In genomic region chr7:128863433-128863989, GRCh38 we compare ENCODE assay signal across 8 cellular contexts. TPM values are rescaled to one million over a fixed set of nuclear protein-coding genes. Genes with fewer than 3 reads are reported as not detected.
DNase-seq lines count a peak whose midpoint lies in the region; ATAC-seq lines count a peak whose summit lies in the region.

No MANE protein-coding gene starts in this region.

- no peaks in the 10 kb centered on the region for H3K27me3 ChIP-seq in SJCRH30

- ATAC-seq in GM21367 (IDR thresholded peaks at IDR 0.05; ENCODE audit: unreplicated experiment) (peak; percentile 13), GM19035 (IDR thresholded peaks at IDR 0.05; ENCODE audit: unreplicated experiment) (no peak)

- H3K27ac ChIP-seq in SJCRH30: peak overlapping the region; percentile 6; the same call in 1 of the 2 replicates

- peaks cover 9% of the 10 kb centered on the region for H3K4me1 ChIP-seq in SJCRH30

- peak overlapping the region; percentile 74 for H3K4me3 ChIP-seq in SJCRH30

- peaks cover 6% of the 10 kb centered on the region; the same call in 1 of the 2 replicates for H3K36me3 ChIP-seq in SJCRH30

- DNase-seq in DMS153 treated with DMSO at 0.1 percent for 48 hours (lab: John Stamatoyannopoulos, UW; ENCODE audit: unreplicated experiment) (peak; percentile 20), HuH-7 (ENCODE audit: low spot score) (peak; percentile 86), SJCRH30 (peak; percentile 75 to 79), astrocyte of the hippocampus (ENCODE audit: low read depth, low spot score) (peak; percentile 81), inferior parietal cortex (ENCODE audit: extremely low spot score) (peak; percentile 27)
- DNase-seq in stimulated activated CD4-positive, alpha-beta T cell treated with anti-CD3 and anti-CD28 coated beads, Interleukin-15, amount 100 ng/mL, for 48 hours (ENCODE audit: low read depth in 2 of 2): peak; percentile 27 to 42

- no peaks in the 10 kb centered on the region for H3K9me3 ChIP-seq in SJCRH30 (replicated peaks)

RNA-seq across cellular contexts. Expression of gene ATP6V1F, which starts 0.9 kb away (rescaled TPM):
- total RNA-seq in SJCRH30 (2014; rRNA removed; shearing (Covaris generic)): 95.8 and 115 TPM in 2 replicates

RNA-seq across cellular contexts. Expression of gene FLNC, which starts 33.3 kb away (rescaled TPM):
- total RNA-seq in SJCRH30 (2014; rRNA removed; shearing (Covaris generic)): 158 and 172 TPM in 2 replicates

RNA-seq across cellular contexts. Expression of gene KCP, which starts 47.0 kb away (rescaled TPM):
- 0.20 and 0.38 TPM in 2 replicates for total RNA-seq in SJCRH30 (2014; rRNA removed; shearing (Covaris generic))

Comparison
In these comparisons a context has a peak if more than half of its experiments do, and no peak if none do; other contexts are left out.
1. DNase-seq: peak in every context shown above with its lines; median percentile 86 in HuH-7; 81 in astrocyte of the hippocampus; 77 in SJCRH30; 34 in stimulated activated CD4-positive, alpha-beta T cell treated with anti-CD3 and anti-CD28 coated beads, Interleukin-15, amount 100 ng/mL, for 48 hours; 27 in inferior parietal cortex; 20 in DMS153 treated with DMSO at 0.1 percent for 48 hours.